ENCODE assay signal across 25 cellular contexts in the genomic region with DNA sequence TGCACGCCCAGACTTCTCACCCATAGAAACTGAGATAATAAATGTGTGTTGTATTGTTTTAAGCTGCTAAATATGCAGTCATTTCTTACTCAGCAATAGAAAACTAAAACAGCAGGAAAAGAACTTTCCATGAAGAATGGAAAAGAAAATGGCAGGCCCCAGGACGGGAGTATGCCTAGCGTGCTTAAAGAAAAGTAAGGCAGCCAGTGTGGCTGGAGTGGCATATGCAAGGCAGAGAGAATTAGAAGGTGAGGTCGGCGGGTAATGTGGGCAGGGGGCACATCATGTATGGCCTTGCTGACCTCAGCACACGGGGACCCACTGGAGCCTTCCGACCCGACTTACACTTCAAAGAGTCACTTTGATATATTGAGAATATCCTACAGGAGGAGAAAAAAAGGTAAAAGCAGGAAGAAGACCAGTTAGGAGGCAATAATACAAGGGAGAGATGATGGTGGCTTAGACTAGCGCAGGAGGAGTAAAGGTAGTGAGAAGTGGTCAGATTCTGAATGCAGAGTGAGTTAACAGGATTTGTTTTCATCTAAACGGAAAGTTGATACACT. TPM values are rescaled to one million over a fixed set of nuclear protein-coding genes. Genes with fewer than 3 reads are reported as not detected.
"Had no signal": no experiment of that assay in that cellular context is flagged by ENCODE, and none has a peak within 500 bp of the region (broad histone marks: within the 10 kb centered on the region; RNA-seq: fewer than 3 reads in every experiment).

No MANE protein-coding gene starts in this region.

- H3K4me1 ChIP-seq: breast epithelium, vagina had no signal

- H3K27ac Mint-ChIP-seq: activated CD8-positive, alpha-beta memory T cell treated with anti-CD3 and anti-CD28 coated beads, Interleukin-2, amount 10 ng/mL, durations not matched to agents 7 days and 5 days; activated T-cell treated with anti-CD3 and anti-CD28 coated beads, Interleukin-2, amount 50 U/mL, for 24 hours; effector memory CD8-positive, alpha-beta T cell; memory B cell; natural killer cell; stimulated activated naive B cell treated with anti-CD40 and anti-IgM and Interleukin-4, amounts not matched to agents 10 μg/mL and 1 μg/mL and 100 μg/mL, for 72 hours had no signal

- H3K36me3 ChIP-seq: breast epithelium, vagina had no signal

- H3K27ac ChIP-seq: breast epithelium, left ventricle myocardium inferior, neutrophil, transverse colon, vagina had no signal

- DNase-seq: activated CD4-positive, alpha-beta T cell treated with anti-CD3 and anti-CD28 coated beads for 1 hour; activated CD4-positive, alpha-beta T cell treated with anti-CD3 and anti-CD28 coated beads, Interleukin-2, amount 50 U/mL, for 48 hours; activated CD8-positive, alpha-beta memory T cell treated with anti-CD3 and anti-CD28 coated beads, Interleukin-2, amount 10 ng/mL, durations not matched to agents 7 days and 5 days; activated naive CD4-positive, alpha-beta T cell treated with anti-CD3 and anti-CD28 coated beads, Interleukin-2, amount 50 U/mL, for 16 hours; activated T-cell treated with anti-CD3 and anti-CD28 coated beads, Interleukin-2, amount 50 U/mL, for 24 hours; cerebellar nuclear complex; dermis blood vessel endothelial cell; effector memory CD8-positive, alpha-beta T cell; hippocampal formation; kidney; left ventricle myocardium inferior; natural killer cell; stimulated activated CD4-positive, alpha-beta T cell treated with anti-CD3 and anti-CD28 coated beads, Interleukin-15, amount 100 ng/mL, for 24 hours; stimulated activated CD4-positive, alpha-beta T cell treated with anti-CD3 and anti-CD28 coated beads, Interleukin-4, amount 100 ng/mL, for 1 hour; stimulated activated naive B cell treated with anti-CD40 and anti-IgM and Interleukin-4, amounts not matched to agents 10 μg/mL and 1 μg/mL and 100 μg/mL, for 72 hours; T-helper 1 cell; transverse colon had no signal

- H3K27me3 ChIP-seq: breast epithelium, neutrophil, transverse colon, vagina had no signal

- H3K9me3 ChIP-seq: breast epithelium, left ventricle myocardium inferior, neutrophil, transverse colon, vagina had no signal

- H3K9me3 Mint-ChIP-seq: activated T-cell treated with anti-CD3 and anti-CD28 coated beads, Interleukin-2, amount 50 U/mL, for 24 hours; effector memory CD8-positive, alpha-beta T cell; memory B cell; natural killer cell; stimulated activated naive B cell treated with anti-CD40 and anti-IgM and Interleukin-4, amounts not matched to agents 10 μg/mL and 1 μg/mL and 100 μg/mL, for 72 hours had no signal

- H3K4me3 ChIP-seq: breast epithelium, left ventricle myocardium inferior, transverse colon, vagina had no signal

- H3K36me3 Mint-ChIP-seq: memory B cell, natural killer cell had no signal

- H3K27me3 Mint-ChIP-seq: activated CD8-positive, alpha-beta memory T cell treated with anti-CD3 and anti-CD28 coated beads, Interleukin-2, amount 10 ng/mL, durations not matched to agents 7 days and 5 days; activated T-cell treated with anti-CD3 and anti-CD28 coated beads, Interleukin-2, amount 50 U/mL, for 24 hours; effector memory CD8-positive, alpha-beta T cell; memory B cell; stimulated activated naive B cell treated with anti-CD40 and anti-IgM and Interleukin-4, amounts not matched to agents 10 μg/mL and 1 μg/mL and 100 μg/mL, for 72 hours had no signal

- H3K4me3 Mint-ChIP-seq: activated CD8-positive, alpha-beta memory T cell treated with anti-CD3 and anti-CD28 coated beads, Interleukin-2, amount 10 ng/mL, durations not matched to agents 7 days and 5 days; activated T-cell treated with anti-CD3 and anti-CD28 coated beads, Interleukin-2, amount 50 U/mL, for 24 hours; effector memory CD8-positive, alpha-beta T cell; memory B cell; natural killer cell; stimulated activated naive B cell treated with anti-CD40 and anti-IgM and Interleukin-4, amounts not matched to agents 10 μg/mL and 1 μg/mL and 100 μg/mL, for 72 hours had no signal

RNA-seq across cellular contexts. Expression of a gene that starts 31.9 kb away (rescaled TPM):
- total RNA-seq: activated CD8-positive, alpha-beta memory T cell treated with anti-CD3 and anti-CD28 coated beads, Interleukin-2, amount 10 ng/mL, durations not matched to agents 7 days and 5 days; breast epithelium; dermis blood vessel endothelial cell; epithelial cell of proximal tubule; kidney; left ventricle myocardium inferior; mucosa of gallbladder; natural killer cell; renal cortical epithelial cell; skeletal muscle tissue; vagina had no signal
